In genomic region chr1:207822602-207823451, GRCh38 we compare ENCODE assay signal across 7 cellular contexts.
DNase-seq lines count a peak whose midpoint lies in the region; ATAC-seq and TF ChIP-seq lines count a peak whose summit lies in the region.

No MANE protein-coding gene starts in this region.

- no peak overlapping the region for H2BK12ac ChIP-seq in H9 (ENCODE audit: insufficient read length, low read depth, low read length)

- no peak overlapping the region for H2BK20ac ChIP-seq in H9 (ENCODE audit: low read depth, low read length, poor library complexity, severe bottlenecking)

- no peak for TF ChIP-seq CTCF in H9 (conservative IDR thresholded peaks at IDR 0.05)

- H3K9me3 ChIP-seq in H9 (ENCODE audit: control insufficient read depth, low read depth, low read length) = no peaks in the 10 kb centered on the region

- H3K27ac ChIP-seq in H9 (ENCODE audit: insufficient read length, low read depth, low read length) (no peak overlapping the region), urinary bladder (ENCODE audit: low read depth) (peak overlapping the region; percentile 98)

- DNase-seq in H9 (peak; percentile 73), NCI-H460 (ENCODE audit: extremely low read depth, low read depth) (peak; percentile 99), germinal center (ENCODE audit: low spot score) (peak; percentile 97), posterior cingulate gyrus (peak; percentile 86 to 98 (median 92))
- DNase-seq in activated T-helper 2 cell treated with anti-CD3 and anti-CD28 coated beads, Interferon-gamma antibody, Interleukin-2, Interleukin-4, amounts not matched to agents 10 μg/mL and 5 μg/mL and 100 μg/mL, durations not matched to agents 14 hours and 24 hours and 36 hours (ENCODE audit: low spot score) = peak; percentile 46

- H3T11ph ChIP-seq in H9 (ENCODE audit: low read length) = no peak overlapping the region

- H3K14ac ChIP-seq in H9 (ENCODE audit: insufficient read depth, low read length) = no peak overlapping the region

- H4K91ac ChIP-seq in H9 (ENCODE audit: insufficient read length, low read depth, low read length) = no peak overlapping the region

- H3K23me2 ChIP-seq in H9 (ENCODE audit: insufficient read length, low read depth, low read length, poor library complexity, severe bottlenecking) = no peaks in the 10 kb centered on the region

- peak overlapping the region in 2 of 3 experiments; percentile 17 to 60; a peak in 2 of 7 replicates for H3K27ac Mint-ChIP-seq in H9
- H3K27ac Mint-ChIP-seq in activated T-helper 2 cell treated with anti-CD3 and anti-CD28 coated beads, Interferon-gamma antibody, Interleukin-2, Interleukin-4, amounts not matched to agents 10 μg/mL and 5 μg/mL and 100 μg/mL, durations not matched to agents 14 hours and 24 hours and 36 hours = peak overlapping the region; percentile 94

- peak; percentile 72 for ATAC-seq in GM18498 (IDR thresholded peaks at IDR 0.05; ENCODE audit: unreplicated experiment)

- H4K8ac ChIP-seq in H9 (replicated peaks; ENCODE audit: insufficient read length, low read depth, low read length) = no peak overlapping the region

- no peak overlapping the region for H3K4me3 Mint-ChIP-seq in H9
- H3K4me3 Mint-ChIP-seq in activated T-helper 2 cell treated with anti-CD3 and anti-CD28 coated beads, Interferon-gamma antibody, Interleukin-2, Interleukin-4, amounts not matched to agents 10 μg/mL and 5 μg/mL and 100 μg/mL, durations not matched to agents 14 hours and 24 hours and 36 hours (ENCODE audit: low read depth) = peak overlapping the region; percentile 73

- no peak overlapping the region for H2BK120ac ChIP-seq in H9 (ENCODE audit: low read depth, low read length, poor library complexity, severe bottlenecking)

- H3K79me1 ChIP-seq in H9 (ENCODE audit: insufficient read depth, low read depth, low read length, poor library complexity, severe bottlenecking) = no peaks in the 10 kb centered on the region

- H3K4me1 Mint-ChIP-seq in H9 = peaks cover 21 to 25% of the 10 kb centered on the region in 2 experiments
- peaks cover 60% of the 10 kb centered on the region for H3K4me1 Mint-ChIP-seq in activated T-helper 2 cell treated with anti-CD3 and anti-CD28 coated beads, Interferon-gamma antibody, Interleukin-2, Interleukin-4, amounts not matched to agents 10 μg/mL and 5 μg/mL and 100 μg/mL, durations not matched to agents 14 hours and 24 hours and 36 hours (ENCODE audit: low read depth)

- H3K4ac ChIP-seq in H9 (ENCODE audit: low read depth, low read length) = no peak overlapping the region

- peaks cover 2% of the 10 kb centered on the region for H3K36me3 ChIP-seq in urinary bladder (ENCODE audit: insufficient read depth)

- no peak overlapping the region for H2AK5ac ChIP-seq in H9 (ENCODE audit: insufficient read length, low read length)

- no peaks in the 10 kb centered on the region for H3K27me3 ChIP-seq in H9 (ENCODE audit: insufficient read depth, low read length)

- H3K79me2 ChIP-seq in H9 (ENCODE audit: insufficient read depth, low read length) = no peaks in the 10 kb centered on the region

- peak overlapping the region; percentile 79 for H3K4me3 ChIP-seq in urinary bladder (ENCODE audit: low read depth, low read length)

- no peaks in the 10 kb centered on the region for H3K9me3 Mint-ChIP-seq in H9
- no peaks in the 10 kb centered on the region for H3K9me3 Mint-ChIP-seq in activated T-helper 2 cell treated with anti-CD3 and anti-CD28 coated beads, Interferon-gamma antibody, Interleukin-2, Interleukin-4, amounts not matched to agents 10 μg/mL and 5 μg/mL and 100 μg/mL, durations not matched to agents 14 hours and 24 hours and 36 hours

- no peak overlapping the region for H2BK5ac ChIP-seq in H9 (ENCODE audit: insufficient read length, low read length)

- no peaks in the 10 kb centered on the region for H3K36me3 Mint-ChIP-seq in H9 (ENCODE audit: insufficient read depth in 1 of 3, low read depth in 3 of 3)
- H3K36me3 Mint-ChIP-seq in activated T-helper 2 cell treated with anti-CD3 and anti-CD28 coated beads, Interferon-gamma antibody, Interleukin-2, Interleukin-4, amounts not matched to agents 10 μg/mL and 5 μg/mL and 100 μg/mL, durations not matched to agents 14 hours and 24 hours and 36 hours (ENCODE audit: low read depth) = peaks cover 26% of the 10 kb centered on the region

- no peak overlapping the region for H3K18ac ChIP-seq in H9 (ENCODE audit: insufficient read length, low read depth, low read length)

- H2BK15ac ChIP-seq in H9 (ENCODE audit: low read depth, low read length) = no peak overlapping the region

- no CpG with 5 or more reads among the region's 11 CpGs for WGBS in H9 (ENCODE audit: extremely low coverage, insufficient read length, low lambda C conversion rate)
- WGBS in urinary bladder = 50% methylated on average over 11 of the region's 11 CpGs

- H2AFZ ChIP-seq in H9 (ENCODE audit: low read length) = no peak overlapping the region

- H3K9ac ChIP-seq in H9 (ENCODE audit: extremely low read depth, insufficient read length, low read length) = no peak overlapping the region

- H4K5ac ChIP-seq in H9 (ENCODE audit: insufficient read length, low read depth, low read length) = no peak overlapping the region

- H3K56ac ChIP-seq in H9 (ENCODE audit: insufficient read length, low read depth, low read length) = no peak overlapping the region

- intact Hi-C loops in activated T-helper 2 cell treated with anti-CD3 and anti-CD28 coated beads, Interferon-gamma antibody, Interleukin-2, Interleukin-4, amounts not matched to agents 10 μg/mL and 5 μg/mL and 100 μg/mL, durations not matched to agents 14 hours and 24 hours and 36 hours (cut with micrococcal nuclease) = no loop called here
- intact Hi-C loops in posterior cingulate gyrus (cut with DNase I) = no loop called here

- no peaks in the 10 kb centered on the region for H4K20me1 ChIP-seq in H9 (ENCODE audit: control insufficient read depth, insufficient read depth, insufficient read length)

- H3K23ac ChIP-seq in H9 (ENCODE audit: insufficient read length, low read depth, low read length) = no peak overlapping the region

- H3K4me1 ChIP-seq in H9 (ENCODE audit: insufficient read depth, low read length) (no peaks in the 10 kb centered on the region), urinary bladder (ENCODE audit: insufficient read depth) (peaks cover 3% of the 10 kb centered on the region)

- H3K27me3 Mint-ChIP-seq in H9 (ENCODE audit: low read depth) = no peaks in the 10 kb centered on the region; the same call in 1 of the 2 replicates
- no peaks in the 10 kb centered on the region for H3K27me3 Mint-ChIP-seq in activated T-helper 2 cell treated with anti-CD3 and anti-CD28 coated beads, Interferon-gamma antibody, Interleukin-2, Interleukin-4, amounts not matched to agents 10 μg/mL and 5 μg/mL and 100 μg/mL, durations not matched to agents 14 hours and 24 hours and 36 hours (ENCODE audit: low read depth)

- no peak overlapping the region for H3K4me2 ChIP-seq in H9 (ENCODE audit: insufficient read depth, insufficient read length, low read length)

Comparison
In these comparisons a context has a peak if more than half of its experiments do, and no peak if none do; other contexts are left out.
1. DNase-seq: peak in every context shown above with its lines; median percentile 99 in NCI-H460; 97 in germinal center; 92 in posterior cingulate gyrus; 73 in H9; 46 in activated T-helper 2 cell treated with anti-CD3 and anti-CD28 coated beads, Interferon-gamma antibody, Interleukin-2, Interleukin-4, amounts not matched to agents 10 μg/mL and 5 μg/mL and 100 μg/mL, durations not matched to agents 14 hours and 24 hours and 36 hours.